In genomic region chr5:57368010-57368409, GRCh38 we compare ENCODE assay signal across 23 cellular contexts.
DNase-seq lines count a peak whose midpoint lies in the region; ATAC-seq, FAIRE-seq and TF ChIP-seq lines count a peak whose summit lies in the region.
"Had no signal": no experiment of that assay in that cellular context is flagged by ENCODE, and none has a peak within 500 bp of the region (broad histone marks: within the 10 kb centered on the region; RNA-seq: fewer than 3 reads in every experiment).

No MANE protein-coding gene starts in this region.

- no peak overlapping the region for H3K4me3 Mint-ChIP-seq in stimulated activated naive CD8-positive, alpha-beta T cell treated with anti-CD3 and anti-CD28 coated beads, Interleukin-15, amount 100 ng/mL, for 72 hours
- H3K4me3 Mint-ChIP-seq: B cell, immature natural killer cell had no signal

- no peak for TF ChIP-seq RAD21 in IMR-90 (IDR thresholded peaks at IDR 0.05; ENCODE audit: low read length)

- no peak overlapping the region for H3K23ac ChIP-seq in IMR-90 (ENCODE audit: low read depth, low read length)

- no peaks in the 10 kb centered on the region for H3K79me1 ChIP-seq in IMR-90 (ENCODE audit: low read depth in 1 of 2, low read length in 2 of 2)

- POLR2A ChIA-PET in IMR-90 (lab: Charles Lee; ENCODE audit: unreplicated experiment), result no interaction called here

- H2BK120ac ChIP-seq in IMR-90 (ENCODE audit: low read depth, low read length), result peak overlapping the region; percentile 55

- peak overlapping the region; percentile 81; the same call in 2 of the 3 replicates for H2BK15ac ChIP-seq in IMR-90 (ENCODE audit: low read depth, low read length)

- no peak overlapping the region for H3K9ac ChIP-seq in IMR-90 (ENCODE audit: low read depth, low read length)

- H3K56ac ChIP-seq in IMR-90 (ENCODE audit: extremely low read depth, insufficient read depth, low read length), result no peak overlapping the region

- no peaks in the 10 kb centered on the region for H3K9me3 Mint-ChIP-seq in stimulated activated naive CD8-positive, alpha-beta T cell treated with anti-CD3 and anti-CD28 coated beads, Interleukin-15, amount 100 ng/mL, for 72 hours
- H3K9me3 Mint-ChIP-seq: activated T-helper 2 cell treated with anti-CD3 and anti-CD28 coated beads, Interferon-gamma antibody, Interleukin-2, Interleukin-4, amounts not matched to agents 10 μg/mL and 5 μg/mL and 100 μg/mL, durations not matched to agents 14 hours and 24 hours and 36 hours had no signal

- peak overlapping the region in 1 of 2 experiments; percentile 77; a peak in 1 of 4 replicates for H4K8ac ChIP-seq in IMR-90 (ENCODE audit: low read depth in 2 of 2, low read length in 2 of 2)

- CTCF ChIA-PET in IMR-90 (lab: Yijun Ruan, JAX), result no interaction called here

- no peak for TF ChIP-seq POLR2A in IMR-90 (IDR thresholded peaks at IDR 0.05; ENCODE audit: low read depth, low read length)

- H2BK5ac ChIP-seq in IMR-90 (ENCODE audit: low read depth, low read length, poor library complexity, severe bottlenecking), result no peak overlapping the region

- dilution Hi-C loops in IMR-90 (cut with HindIII; ENCODE audit: low sequenced_read_pairs, unreplicated experiment), result no loop called here

- no peaks in the 10 kb centered on the region for H3K4me1 Mint-ChIP-seq in stimulated activated naive CD8-positive, alpha-beta T cell treated with anti-CD3 and anti-CD28 coated beads, Interleukin-15, amount 100 ng/mL, for 72 hours
- H3K4me1 Mint-ChIP-seq: B cell, immature natural killer cell had no signal

- no peak overlapping the region for H2AK9ac ChIP-seq in IMR-90 (replicated peaks; ENCODE audit: low read depth, low read length, poor library complexity)

- H2AFZ ChIP-seq in IMR-90 (replicated peaks; ENCODE audit: low read length, poor library complexity), result no peak overlapping the region

- BruUV-seq in IMR-90 (replicated peaks; lab: Mats Ljungman, UMichigan), result no TSS peak

- H3K14ac ChIP-seq in IMR-90 (replicated peaks; ENCODE audit: low read depth, low read length), result 0 out of 2 replicates have a peak overlapping the region, but pooled peaks have one; percentile 65

- no CpG with 5 or more reads among the region's 3 CpGs for WGBS in IMR-90 (ENCODE audit: extremely low coverage in 2 of 2, insufficient read length in 1 of 2), 2 experiments

- H3K27ac Mint-ChIP-seq in stimulated activated naive CD8-positive, alpha-beta T cell treated with anti-CD3 and anti-CD28 coated beads, Interleukin-15, amount 100 ng/mL, for 72 hours, result no peak overlapping the region
- H3K27ac Mint-ChIP-seq: activated T-helper 2 cell treated with anti-CD3 and anti-CD28 coated beads, Interferon-gamma antibody, Interleukin-2, Interleukin-4, amounts not matched to agents 10 μg/mL and 5 μg/mL and 100 μg/mL, durations not matched to agents 14 hours and 24 hours and 36 hours; B cell; immature natural killer cell had no signal

- H4K20me1 ChIP-seq in IMR-90 (ENCODE audit: insufficient read depth, low read length), result no peaks in the 10 kb centered on the region

- no peak overlapping the region for H4K5ac ChIP-seq in IMR-90 (ENCODE audit: low read depth, low read length)

- no peak overlapping the region for H3K18ac ChIP-seq in IMR-90 (ENCODE audit: low read depth, low read length)

- H3K36me3 ChIP-seq in IMR-90 (ENCODE audit: control insufficient read depth, insufficient read depth, low read length) (no peaks in the 10 kb centered on the region), bronchial epithelial cell (ENCODE audit: control insufficient read depth, insufficient read depth, low read length) (no peaks in the 10 kb centered on the region)
- H3K36me3 ChIP-seq: adrenal gland, heart right ventricle, right atrium auricular region, suprapubic skin, uterus had no signal

- peak; percentile 65 for ATAC-seq in IMR-90 (ENCODE audit: low read depth)
- ATAC-seq in stimulated activated naive CD8-positive, alpha-beta T cell treated with anti-CD3 and anti-CD28 coated beads, Interleukin-15, amount 100 ng/mL, for 72 hours, result no peak
- ATAC-seq: heart right ventricle had no signal

- no peak overlapping the region; the same call in 1 of the 2 replicates for H3K4ac ChIP-seq in IMR-90 (ENCODE audit: low read depth, low read length)

- intact Hi-C loops in IMR-90 (cut with micrococcal nuclease), result no loop called here

- H2BK20ac ChIP-seq in IMR-90 (ENCODE audit: low read depth, low read length), result peak overlapping the region; percentile 85; the same call in 1 of the 2 replicates

- TF ChIP-seq CTCF in IMR-90 (conservative IDR thresholded peaks at IDR 0.05; ENCODE audit: low read depth, low read length) (no peak), bronchial epithelial cell (IDR thresholded peaks at IDR 0.05; ENCODE audit: insufficient read depth, low read length, severe bottlenecking) (no peak)

- H3K4me1 ChIP-seq in IMR-90 (ENCODE audit: control insufficient read depth, insufficient read depth, low read length), result peaks cover 11% of the 10 kb centered on the region
- H3K4me1 ChIP-seq: adrenal gland, heart right ventricle, right atrium auricular region, suprapubic skin, uterus had no signal

- peaks cover 17% of the 10 kb centered on the region for H3K27me3 Mint-ChIP-seq in stimulated activated naive CD8-positive, alpha-beta T cell treated with anti-CD3 and anti-CD28 coated beads, Interleukin-15, amount 100 ng/mL, for 72 hours

- no peak overlapping the region for H4K91ac ChIP-seq in IMR-90 (ENCODE audit: insufficient read depth, low read depth, low read length)

- peaks cover 11% of the 10 kb centered on the region; the same call in 1 of the 2 replicates for H3K9me1 ChIP-seq in IMR-90 (ENCODE audit: insufficient read depth, low read length)

- no peak overlapping the region for H3K4me2 ChIP-seq in IMR-90 (ENCODE audit: low read depth, low read length)

- no peak overlapping the region for H3K27ac ChIP-seq in IMR-90 (ENCODE audit: insufficient read depth, low read length)
- H3K27ac ChIP-seq: adrenal gland, dorsolateral prefrontal cortex, heart right ventricle, right atrium auricular region, suprapubic skin, uterus had no signal

- H3K4me3 ChIP-seq in IMR-90 (ENCODE audit: insufficient read depth, low read depth, low read length), result no peak overlapping the region
- H3K4me3 ChIP-seq in bronchial epithelial cell (ENCODE audit: low read depth, low read length), result no peak overlapping the region
- H3K4me3 ChIP-seq: adrenal gland, dorsolateral prefrontal cortex, heart right ventricle, right atrium auricular region, suprapubic skin, uterus had no signal

- DNase-seq in AG20443 (ENCODE audit: low spot score), result peak; percentile 26
- DNase-seq in IMR-90, result peak; percentile 68
- DNase-seq in bronchial epithelial cell (ENCODE audit: low read depth), result peak; percentile 63
- DNase-seq in iris pigment epithelial cell (ENCODE audit: low read depth), result peak; percentile 49
- no peak for DNase-seq in ACHN
- no peak for DNase-seq in GF-D8 (lab: John Stamatoyannopoulos, UW)
- DNase-seq in stimulated activated naive CD8-positive, alpha-beta T cell treated with anti-CD3 and anti-CD28 coated beads, Interleukin-15, amount 100 ng/mL, for 72 hours, result no peak
- DNase-seq in pons (ENCODE audit: low spot score), result no peak
- DNase-seq: adrenal gland, caudate nucleus, COR-L47, dorsolateral prefrontal cortex, GOT3, heart right ventricle, immature natural killer cell, NCI-H1436 treated with DMSO at 0.1 percent for 48 hours, NCI-H69, OCI-M1, uterus had no signal

- no peak for FAIRE-seq in bronchial epithelial cell (lab: Jason Lieb, UNC)

- H2AK5ac ChIP-seq in IMR-90 (ENCODE audit: low read depth, low read length), result no peak overlapping the region

- no peaks in the 10 kb centered on the region for H3K9me3 ChIP-seq in IMR-90 (ENCODE audit: control insufficient read depth, insufficient read depth, low read length)
- H3K9me3 ChIP-seq: adrenal gland, heart right ventricle, right atrium auricular region, suprapubic skin, uterus had no signal

- in situ Hi-C loops in IMR-90 (cut with MboI; ENCODE audit: low sequenced_read_pairs), result no loop called here
- in situ Hi-C loops in ACHN (cut with HindIII; ENCODE audit: low pct_ligation_motif_present, low pct_unique_long_range_greater_than_20kb, low sequenced_read_pairs), result no loop called here

- H3K27me3 ChIP-seq in IMR-90 (ENCODE audit: control insufficient read depth, insufficient read depth, low read length) (no peaks in the 10 kb centered on the region), bronchial epithelial cell (ENCODE audit: control insufficient read depth, insufficient read depth, low read length) (no peaks in the 10 kb centered on the region)
- H3K27me3 ChIP-seq: adrenal gland, dorsolateral prefrontal cortex, heart right ventricle, right atrium auricular region, suprapubic skin, uterus had no signal

TF ChIP-seq in IMR-90, 13 proteins besides CTCF, POLR2A, EP300 and RAD21:
- TF ChIP-seq NFE2L2 (IDR thresholded peaks at IDR 0.05; ENCODE audit: low read depth, low read length) (no peak), SMC3 (IDR thresholded peaks at IDR 0.05; ENCODE audit: low read depth, low read length) (no peak), CHD1 (IDR thresholded peaks at IDR 0.05; ENCODE audit: low read depth, low read length) (no peak), CEBPB (IDR thresholded peaks at IDR 0.05; ENCODE audit: low read depth, low read length) (no peak), ELK1 (IDR thresholded peaks at IDR 0.05; ENCODE audit: borderline replicate concordance, low read depth, low read length) (no peak), BHLHE40 (IDR thresholded peaks at IDR 0.05; ENCODE audit: low read depth, low read length) (no peak), RFX5 (IDR thresholded peaks at IDR 0.05; ENCODE audit: low read depth, low read length) (no peak), USF2 (IDR thresholded peaks at IDR 0.05; ENCODE audit: low read depth, low read length) (no peak), FOS (IDR thresholded peaks at IDR 0.05; ENCODE audit: low read depth, low read length) (no peak), RCOR1 (IDR thresholded peaks at IDR 0.05; ENCODE audit: insufficient replicate concordance, low read length) (no peak)

Comparison
In these comparisons a context has a peak if more than half of its experiments do, and no peak if none do; other contexts are left out.
1. DNase-seq: peak in AG20443 (single experiment), IMR-90 (single experiment), bronchial epithelial cell (single experiment) and iris pigment epithelial cell (single experiment); none in ACHN (single experiment), GF-D8 (single experiment), stimulated activated naive CD8-positive, alpha-beta T cell treated with anti-CD3 and anti-CD28 coated beads, Interleukin-15, amount 100 ng/mL, for 72 hours (0 of 2) and pons (single experiment).